ENCODE assay signal across 9 cellular contexts in genomic region chr11:94400839-94401772, GRCh38. TPM values are rescaled to one million over a fixed set of nuclear protein-coding genes. Genes with fewer than 3 reads are reported as not detected.
A peak's percentile ranks its signal among the peaks of the same experiment; 100 is the strongest.
DNase-seq lines count a peak whose midpoint lies in the region; ATAC-seq, FAIRE-seq and TF ChIP-seq lines count a peak whose summit lies in the region.
"Had no signal": no experiment of that assay in that cellular context is flagged by ENCODE, and none has a peak within 500 bp of the region (broad histone marks: within the 10 kb centered on the region; RNA-seq: fewer than 3 reads in every experiment).

Gene GPR83, minus strand, starts transcription at chr11:94401419. Its CDS starts 172 bp downstream, at chr11:94401247.

- no peaks in the 10 kb centered on the region for H3K9me3 ChIP-seq in SJCRH30 (replicated peaks)
- no peaks in the 10 kb centered on the region for H3K9me3 ChIP-seq in heart left ventricle

- H3K27ac ChIP-seq in SJCRH30 (no peak within 1 kb of the TSS), heart left ventricle (peak within 1 kb of the TSS in 1 of 12 donors; percentile 9)

- no peak for TF ChIP-seq CTCF in heart left ventricle (IDR thresholded peaks at IDR 0.05)

- TF ChIP-seq POLR2A in GM12891 (IDR thresholded peaks at IDR 0.05; ENCODE audit: low read depth, low read length) (no peak), heart left ventricle (IDR thresholded peaks at IDR 0.05) (no peak)

- H3K27me3 ChIP-seq in SJCRH30 (no peaks in the 10 kb centered on the region), heart left ventricle (peaks cover 3 to 45% (median 18%) of the 10 kb centered on the region in 9 donors)

- 2 to 8% (median 2%) methylated on average over 18 to 73 of the region's 73 CpGs for WGBS in heart left ventricle, 4 donors

- H3K36me3 ChIP-seq in SJCRH30 (no peaks in the 10 kb centered on the region), heart left ventricle (no peaks in the 10 kb centered on the region)

- H3K4me1 ChIP-seq in SJCRH30 (no peaks in the 10 kb centered on the region), heart left ventricle (peaks cover 0 to 14% (median 0%) of the 10 kb centered on the region in 12 donors)

- DNase-seq in GM12891 (ENCODE audit: insufficient read length, low spot score) (no peak), SJCRH30 (peak in 1 of 2 experiments; percentile 5), heart left ventricle (peak in 1 of 5 donors; percentile 38), retina (peak; percentile 81), medulla oblongata (ENCODE audit: extremely low spot score) (no peak)
- DNase-seq in stimulated activated CD4-positive, alpha-beta T cell treated with anti-CD3 and anti-CD28 coated beads, Interleukin-4, amount 100 ng/mL, for 24 hours: no peak

- intact Hi-C loops in heart left ventricle (cut with DNase I): no loop called here

- ATAC-seq in heart left ventricle (peak in 3 of 4 donors; percentile 36 to 57 (median 50)), HG02798 (IDR thresholded peaks at IDR 0.05; ENCODE audit: poor library complexity, unreplicated experiment) (no peak), GM21423 (IDR thresholded peaks at IDR 0.05; ENCODE audit: unreplicated experiment) (no peak)
- ATAC-seq: HCT116 had no signal

- FAIRE-seq in GM12891 (lab: Jason Lieb, UNC): peak; percentile 23

- H3K4me3 ChIP-seq in SJCRH30 (peak within 1 kb of the TSS; percentile 30), heart left ventricle (peak within 1 kb of the TSS; percentile 21 to 59 (median 48))

TF ChIP-seq in GM12891, 5 proteins besides CTCF, POLR2A, EP300 and RAD21:
- no peak for TF ChIP-seq POLR2AphosphoS5 (IDR thresholded peaks at IDR 0.05; ENCODE audit: low read depth, low read length)
- no peak for TF ChIP-seq TAF1 (IDR thresholded peaks at IDR 0.05; ENCODE audit: low read depth, low read length)
- no peak for TF ChIP-seq PAX5 (IDR thresholded peaks at IDR 0.05; ENCODE audit: insufficient read depth, low read length, severe bottlenecking)
- TF ChIP-seq SPI1 (IDR thresholded peaks at IDR 0.05; ENCODE audit: low read depth, low read length): no peak
- TF ChIP-seq POU2F2 (IDR thresholded peaks at IDR 0.05; ENCODE audit: low read depth, low read length): no peak

RNA-seq across cellular contexts. Expression of gene GPR83, which starts in this region (rescaled TPM):
- 0.03 TPM for polyA plus RNA-seq in GM12891 (2012; ENCODE audit: low read depth, missing spikeins)
- total RNA-seq in SJCRH30 (2014; rRNA removed; shearing (Covaris generic)): 0.04 and 0.05 TPM in 2 replicates
- total RNA-seq in heart left ventricle: under 1 TPM in 7 of 9 donors, not detected in 2; 0.05 to 0.44 (median 0.19) TPM
- under 1 TPM; 0.04 TPM for polyA plus RNA-seq in heart left ventricle

Comparison
In these comparisons a context has a peak if more than half of its experiments do, and no peak if none do; other contexts are left out.
1. Peak in ATAC-seq and H3K4me3 ChIP-seq in heart left ventricle; RNA of the gene not detected or under 1 TPM.